19 cellular contexts compared by ENCODE assay signal in genomic region chr15:89327113-89327512, GRCh38. TPM values are rescaled to one million over a fixed set of nuclear protein-coding genes. Genes with fewer than 3 reads are reported as not detected.
A peak's percentile ranks its signal among the peaks of the same experiment; 100 is the strongest.
DNase-seq lines count a peak whose midpoint lies in the region; ATAC-seq lines count a peak whose summit lies in the region.
"Had no signal": no experiment of that assay in that cellular context is flagged by ENCODE, and none has a peak within 500 bp of the region (broad histone marks: within the 10 kb centered on the region; RNA-seq: fewer than 3 reads in every experiment).

No MANE protein-coding gene starts in this region.

- ATAC-seq in CD4-positive, CD25-positive, alpha-beta regulatory T cell (ENCODE audit: low read depth in 2 of 2) = no peak
- no peak for ATAC-seq in activated CD8-positive, alpha-beta T cell treated with anti-CD3 and anti-CD28 coated beads, Interleukin-2, amount 10 ng/mL, durations not matched to agents 7 days and 5 days
- peak; percentile 34 for ATAC-seq in left colon
- ATAC-seq in HG02642 (IDR thresholded peaks at IDR 0.05; ENCODE audit: poor library complexity, unreplicated experiment) = no peak
- ATAC-seq: GM23338 had no signal

- no peak overlapping the region for H3K27ac ChIP-seq in BLaER1
- no peak overlapping the region for H3K27ac ChIP-seq in CD4-positive, CD25-positive, alpha-beta regulatory T cell (ENCODE audit: insufficient read depth, low read length, poor library complexity, severe bottlenecking)
- H3K27ac ChIP-seq: Peyer's patch, SK-N-MC had no signal

- H3K4me2 ChIP-seq in BLaER1 = 0 out of 2 replicates have a peak overlapping the region, but pooled peaks have one; percentile 14
- H3K4me2 ChIP-seq: GM23338 had no signal

- H3K9me3 ChIP-seq in BLaER1 = no peaks in the 10 kb centered on the region
- H3K9me3 ChIP-seq in CD4-positive, CD25-positive, alpha-beta regulatory T cell (ENCODE audit: control insufficient read depth in 2 of 2, low read length in 2 of 2) = no peaks in the 10 kb centered on the region
- H3K9me3 ChIP-seq: Peyer's patch had no signal

- POLR2A ChIA-PET in activated CD8-positive, alpha-beta T cell treated with anti-CD3 and anti-CD28 coated beads, Interleukin-2, amount 10 ng/mL, durations not matched to agents 7 days and 5 days (lab: Charles Lee) = interaction anchor here (1.7 kb wide), 1 partner anchor 8 kb away, joined by 5 read pairs; no protein-coding TSS in a partner anchor

- H3K4me1 ChIP-seq in BLaER1 = peaks cover 69% of the 10 kb centered on the region
- peaks cover 32% of the 10 kb centered on the region for H3K4me1 ChIP-seq in CD4-positive, CD25-positive, alpha-beta regulatory T cell (ENCODE audit: control insufficient read depth, insufficient read depth, low read length, poor library complexity, severe bottlenecking)

- DNase-seq in CD4-positive, CD25-positive, alpha-beta regulatory T cell = no peak
- no peak for DNase-seq in activated CD8-positive, alpha-beta T cell treated with anti-CD3 and anti-CD28 coated beads, Interleukin-2, amount 10 ng/mL, durations not matched to agents 7 days and 5 days
- DNase-seq in left colon (peak; percentile 41 to 46), HCEC 1CT (no peak), NCI-H510A treated with DMSO at 0.1 percent for 48 hours (lab: John Stamatoyannopoulos, UW) (no peak), T-helper 9 cell (no peak)
- DNase-seq: CD4-positive, alpha-beta memory T cell; KBM-7; NCI-H1436; NCI-H2029; NCI-H2171; NCI-H510A; NCI-H82; Peyer's patch; Right ventricle myocardium superior had no signal

- no peaks in the 10 kb centered on the region for H3K27me3 ChIP-seq in BLaER1
- no peaks in the 10 kb centered on the region for H3K27me3 ChIP-seq in CD4-positive, CD25-positive, alpha-beta regulatory T cell (ENCODE audit: control insufficient read depth, insufficient read depth, low read length)
- H3K27me3 ChIP-seq: Peyer's patch had no signal

- no peaks in the 10 kb centered on the region for H3K27me3 Mint-ChIP-seq in CD4-positive, CD25-positive, alpha-beta regulatory T cell
- H3K27me3 Mint-ChIP-seq in activated CD8-positive, alpha-beta T cell treated with anti-CD3 and anti-CD28 coated beads, Interleukin-2, amount 10 ng/mL, durations not matched to agents 7 days and 5 days (ENCODE audit: low read depth) = no peaks in the 10 kb centered on the region
- H3K27me3 Mint-ChIP-seq: CD4-positive, alpha-beta memory T cell had no signal

- peaks cover 20 to 45% (median 36%) of the 10 kb centered on the region in 4 donors for H3K4me1 Mint-ChIP-seq in CD4-positive, CD25-positive, alpha-beta regulatory T cell
- peaks cover 43% of the 10 kb centered on the region for H3K4me1 Mint-ChIP-seq in activated CD8-positive, alpha-beta T cell treated with anti-CD3 and anti-CD28 coated beads, Interleukin-2, amount 10 ng/mL, durations not matched to agents 7 days and 5 days (ENCODE audit: low read depth)

- intact Hi-C loops in left colon (cut with DNase I, micrococcal nuclease) = no loop called here

- H3K4me3 Mint-ChIP-seq in CD4-positive, CD25-positive, alpha-beta regulatory T cell = no peak overlapping the region
- no peak overlapping the region for H3K4me3 Mint-ChIP-seq in activated CD8-positive, alpha-beta T cell treated with anti-CD3 and anti-CD28 coated beads, Interleukin-2, amount 10 ng/mL, durations not matched to agents 7 days and 5 days
- H3K4me3 Mint-ChIP-seq: CD4-positive, alpha-beta memory T cell; GM23338 had no signal

- H3K9ac ChIP-seq in BLaER1 = no peak overlapping the region

- peak overlapping the region in 2 of 3 donors; percentile 26 to 36 for H3K27ac Mint-ChIP-seq in CD4-positive, CD25-positive, alpha-beta regulatory T cell
- peak overlapping the region; percentile 39 for H3K27ac Mint-ChIP-seq in activated CD8-positive, alpha-beta T cell treated with anti-CD3 and anti-CD28 coated beads, Interleukin-2, amount 10 ng/mL, durations not matched to agents 7 days and 5 days
- H3K27ac Mint-ChIP-seq: GM23338 had no signal

- H4K20me1 ChIP-seq in BLaER1 = peaks cover 95% of the 10 kb centered on the region

- peaks cover 63% of the 10 kb centered on the region for H3K36me3 Mint-ChIP-seq in CD4-positive, CD25-positive, alpha-beta regulatory T cell
- H3K36me3 Mint-ChIP-seq in activated CD8-positive, alpha-beta T cell treated with anti-CD3 and anti-CD28 coated beads, Interleukin-2, amount 10 ng/mL, durations not matched to agents 7 days and 5 days (ENCODE audit: low read depth) = peaks cover 86% of the 10 kb centered on the region

- no peaks in the 10 kb centered on the region for H3K9me3 Mint-ChIP-seq in CD4-positive, CD25-positive, alpha-beta regulatory T cell
- H3K9me3 Mint-ChIP-seq in activated CD8-positive, alpha-beta T cell treated with anti-CD3 and anti-CD28 coated beads, Interleukin-2, amount 10 ng/mL, durations not matched to agents 7 days and 5 days (ENCODE audit: insufficient read depth) = no peaks in the 10 kb centered on the region
- H3K9me3 Mint-ChIP-seq: GM23338 had no signal

- H3K36me3 ChIP-seq in BLaER1 = peaks cover 99% of the 10 kb centered on the region
- H3K36me3 ChIP-seq in CD4-positive, CD25-positive, alpha-beta regulatory T cell (ENCODE audit: control insufficient read depth, insufficient read depth, low read length) = peaks cover 100% of the 10 kb centered on the region

- H3K4me3 ChIP-seq in BLaER1 = no peak overlapping the region
- no peak overlapping the region for H3K4me3 ChIP-seq in CD4-positive, CD25-positive, alpha-beta regulatory T cell (ENCODE audit: low read depth, low read length)
- H3K4me3 ChIP-seq: GM23338, Peyer's patch, SK-N-MC had no signal

- CTCF ChIA-PET in activated CD8-positive, alpha-beta T cell treated with anti-CD3 and anti-CD28 coated beads, Interleukin-2, amount 10 ng/mL, durations not matched to agents 7 days and 5 days (lab: Charles Lee) = interaction anchor here (1.3 to 1.9 kb wide), 2 partner anchors 14 to 121 kb away, joined by 3 to 9 read pairs; no protein-coding TSS in a partner anchor

RNA-seq across cellular contexts. Expression of gene POLG, which starts 7.5 kb away (rescaled TPM):
- 157 TPM for total RNA-seq in CD4-positive, CD25-positive, alpha-beta regulatory T cell
- polyA plus RNA-seq in CD4-positive, CD25-positive, alpha-beta regulatory T cell = 10 to 100 TPM; 31.2 to 38.3 (median 33.7) TPM
- total RNA-seq in activated CD8-positive, alpha-beta T cell treated with anti-CD3 and anti-CD28 coated beads, Interleukin-2, amount 10 ng/mL, durations not matched to agents 7 days and 5 days = 100 to 1,000 TPM; 121 to 128 TPM
- 10 to 100 TPM; 70.3 to 71.0 TPM for total RNA-seq in left colon

Comparison
In these comparisons a context has a peak if more than half of its experiments do, and no peak if none do; other contexts are left out.
1. DNase-seq: peak in left colon (2 of 2); none in CD4-positive, CD25-positive, alpha-beta regulatory T cell (0 of 3), activated CD8-positive, alpha-beta T cell treated with anti-CD3 and anti-CD28 coated beads, Interleukin-2, amount 10 ng/mL, durations not matched to agents 7 days and 5 days (single experiment), HCEC 1CT (single experiment), NCI-H510A treated with DMSO at 0.1 percent for 48 hours (single experiment) and T-helper 9 cell (single experiment).